In genomic region chr4:114146947-114147618, GRCh38 we compare ENCODE assay signal across 13 cellular contexts.
DNase-seq lines count a peak whose midpoint lies in the region; ATAC-seq, FAIRE-seq and TF ChIP-seq lines count a peak whose summit lies in the region.
"Had no signal": no experiment of that assay in that cellular context is flagged by ENCODE, and none has a peak within 500 bp of the region (broad histone marks: within the 10 kb centered on the region; RNA-seq: fewer than 3 reads in every experiment).

No MANE protein-coding gene starts in this region.

- intact Hi-C loops in Calu3 (cut with micrococcal nuclease; ENCODE audit: unreplicated experiment), result no loop called here

- no peaks in the 10 kb centered on the region for H3K79me2 ChIP-seq in astrocyte (ENCODE audit: insufficient read depth, low read length)

- BruUV-seq in Calu3 (replicated peaks; lab: Mats Ljungman, UMichigan), result no TSS peak

- no peaks in the 10 kb centered on the region for H3K9me3 ChIP-seq in astrocyte (ENCODE audit: insufficient read depth, low read depth, low read length)

- TF ChIP-seq CTCF in astrocyte (IDR thresholded peaks at IDR 0.05; ENCODE audit: insufficient read depth, low read depth, low read length) (no peak), foreskin fibroblast (IDR thresholded peaks at IDR 0.05; ENCODE audit: low read depth, low read length) (no peak), Calu3 (IDR thresholded peaks at IDR 0.05; ENCODE audit: unreplicated experiment) (no peak)

- ATAC-seq in activated T-cell treated with anti-CD3 and anti-CD28 coated beads, Interleukin-2, amount 50 U/mL, for 4 hours, result peak in 1 of 2 donors; percentile 38
- no peak for ATAC-seq in stimulated activated memory B cell treated with anti-CD40 and anti-IgM and Interleukin-4, amounts not matched to agents 10 μg/mL and 1 μg/mL and 100 μg/mL, for 72 hours

- FAIRE-seq in astrocyte (lab: Jason Lieb, UNC), result no peak
- FAIRE-seq: colon, GM18507 had no signal

- no peaks in the 10 kb centered on the region for H3K27me3 ChIP-seq in astrocyte (ENCODE audit: insufficient read depth, low read length)

- H3K4me1 Mint-ChIP-seq in activated T-cell treated with anti-CD3 and anti-CD28 coated beads, Interleukin-2, amount 50 U/mL, for 4 hours (ENCODE audit: low read depth), result peaks cover 9% of the 10 kb centered on the region
- no peaks in the 10 kb centered on the region for H3K4me1 Mint-ChIP-seq in astrocyte (ENCODE audit: low read depth, unreplicated experiment)
- H3K4me1 Mint-ChIP-seq in stimulated activated memory B cell treated with anti-CD40 and anti-IgM and Interleukin-4, amounts not matched to agents 10 μg/mL and 1 μg/mL and 100 μg/mL, for 72 hours, result peaks cover 6% of the 10 kb centered on the region
- H3K4me1 Mint-ChIP-seq in Calu3 (ENCODE audit: low read depth, unreplicated experiment), result no peaks in the 10 kb centered on the region

- H3K27ac Mint-ChIP-seq in astrocyte (ENCODE audit: unreplicated experiment) (no peak overlapping the region), Calu3 (ENCODE audit: unreplicated experiment) (no peak overlapping the region)
- no peak overlapping the region for H3K27ac Mint-ChIP-seq in stimulated activated memory B cell treated with anti-CD40 and anti-IgM and Interleukin-4, amounts not matched to agents 10 μg/mL and 1 μg/mL and 100 μg/mL, for 72 hours
- H3K27ac Mint-ChIP-seq: progenitor cell of endocrine pancreas had no signal

- no peaks in the 10 kb centered on the region for H3K9me3 Mint-ChIP-seq in activated T-cell treated with anti-CD3 and anti-CD28 coated beads, Interleukin-2, amount 50 U/mL, for 4 hours
- H3K9me3 Mint-ChIP-seq in astrocyte (ENCODE audit: unreplicated experiment) (no peaks in the 10 kb centered on the region), Calu3 (ENCODE audit: low read depth, unreplicated experiment) (no peaks in the 10 kb centered on the region)
- H3K9me3 Mint-ChIP-seq in stimulated activated memory B cell treated with anti-CD40 and anti-IgM and Interleukin-4, amounts not matched to agents 10 μg/mL and 1 μg/mL and 100 μg/mL, for 72 hours, result no peaks in the 10 kb centered on the region

- H3K36me3 Mint-ChIP-seq in activated T-cell treated with anti-CD3 and anti-CD28 coated beads, Interleukin-2, amount 50 U/mL, for 4 hours (ENCODE audit: insufficient read depth), result no peaks in the 10 kb centered on the region
- H3K36me3 Mint-ChIP-seq in astrocyte (ENCODE audit: low read depth, unreplicated experiment) (no peaks in the 10 kb centered on the region), Calu3 (ENCODE audit: insufficient read depth, unreplicated experiment) (no peaks in the 10 kb centered on the region)
- H3K36me3 Mint-ChIP-seq in stimulated activated memory B cell treated with anti-CD40 and anti-IgM and Interleukin-4, amounts not matched to agents 10 μg/mL and 1 μg/mL and 100 μg/mL, for 72 hours, result no peaks in the 10 kb centered on the region

- no peaks in the 10 kb centered on the region for H4K20me1 ChIP-seq in astrocyte (ENCODE audit: insufficient read depth, low read length)

- DNase-seq in activated T-cell treated with anti-CD3 and anti-CD28 coated beads, Interleukin-2, amount 50 U/mL, for 4 hours, result no peak
- no peak for DNase-seq in activated T-cell treated with anti-CD3 and anti-CD28 coated beads for 4 hours
- peak; percentile 72 to 82 for DNase-seq in NOMO-1 (lab: John Stamatoyannopoulos, UW; ENCODE audit: unreplicated experiment in 2 of 2)
- DNase-seq in astrocyte (ENCODE audit: low read depth), result no peak
- DNase-seq in NCI-H524 (lab: John Stamatoyannopoulos, UW), result no peak
- no peak for DNase-seq in foreskin fibroblast
- DNase-seq in Calu3, result no peak
- DNase-seq: NCI-H2227 treated with DMSO at 0.1 percent for 48 hours, Right ventricle myocardium superior had no signal

- H3K4me1 ChIP-seq in astrocyte (ENCODE audit: insufficient read depth, low read length), result no peaks in the 10 kb centered on the region

- no peak overlapping the region for H3K4me2 ChIP-seq in astrocyte (ENCODE audit: low read length)

- H2AFZ ChIP-seq in astrocyte (ENCODE audit: low read depth, low read length), result peak overlapping the region; percentile 34

- no peak overlapping the region for H3K27ac ChIP-seq in astrocyte (ENCODE audit: low read depth, low read length)

- CTCF ChIA-PET in Calu3 (lab: Charles Lee), result no interaction called here

- H3K4me3 Mint-ChIP-seq in activated T-cell treated with anti-CD3 and anti-CD28 coated beads, Interleukin-2, amount 50 U/mL, for 4 hours, result peak overlapping the region; percentile 76
- H3K4me3 Mint-ChIP-seq in astrocyte (ENCODE audit: unreplicated experiment) (no peak overlapping the region), Calu3 (ENCODE audit: low read depth, unreplicated experiment) (no peak overlapping the region)
- peak overlapping the region; percentile 9 for H3K4me3 Mint-ChIP-seq in stimulated activated memory B cell treated with anti-CD40 and anti-IgM and Interleukin-4, amounts not matched to agents 10 μg/mL and 1 μg/mL and 100 μg/mL, for 72 hours

- no peak overlapping the region for H3K9ac ChIP-seq in astrocyte (ENCODE audit: low read length)

- H3K4me3 ChIP-seq in astrocyte (ENCODE audit: insufficient read depth, low read depth, low read length) (no peak overlapping the region), foreskin fibroblast (ENCODE audit: low read depth in 1 of 2, low read length in 2 of 2) (no peak overlapping the region)

- H3K27me3 Mint-ChIP-seq in activated T-cell treated with anti-CD3 and anti-CD28 coated beads, Interleukin-2, amount 50 U/mL, for 4 hours (ENCODE audit: low read depth), result peaks cover 11% of the 10 kb centered on the region
- H3K27me3 Mint-ChIP-seq in astrocyte (ENCODE audit: low read depth, unreplicated experiment) (no peaks in the 10 kb centered on the region), Calu3 (ENCODE audit: unreplicated experiment) (no peaks in the 10 kb centered on the region)
- H3K27me3 Mint-ChIP-seq in stimulated activated memory B cell treated with anti-CD40 and anti-IgM and Interleukin-4, amounts not matched to agents 10 μg/mL and 1 μg/mL and 100 μg/mL, for 72 hours, result peaks cover 29% of the 10 kb centered on the region
- H3K27me3 Mint-ChIP-seq: progenitor cell of endocrine pancreas had no signal

- no peaks in the 10 kb centered on the region for H3K36me3 ChIP-seq in astrocyte (ENCODE audit: insufficient read depth, low read length)

Comparison
In these comparisons a context has a peak if more than half of its experiments do, and no peak if none do; other contexts are left out.
1. DNase-seq: peak in NOMO-1 (2 of 2); none in activated T-cell treated with anti-CD3 and anti-CD28 coated beads, Interleukin-2, amount 50 U/mL, for 4 hours (single experiment), activated T-cell treated with anti-CD3 and anti-CD28 coated beads for 4 hours (single experiment), astrocyte (single experiment), NCI-H524 (0 of 2), foreskin fibroblast (0 of 2) and Calu3 (single experiment).
2. H3K4me3 Mint-ChIP-seq: peak in activated T-cell treated with anti-CD3 and anti-CD28 coated beads, Interleukin-2, amount 50 U/mL, for 4 hours (single experiment) and stimulated activated memory B cell treated with anti-CD40 and anti-IgM and Interleukin-4, amounts not matched to agents 10 μg/mL and 1 μg/mL and 100 μg/mL, for 72 hours (single experiment); none in astrocyte (single experiment) and Calu3 (single experiment).